In genomic region chrX:54639018-54639345, GRCh38 we compare ENCODE assay signal across 1 cellular context.
TF ChIP-seq lines count a peak whose summit lies in the region.

No MANE protein-coding gene starts in this region.

TF ChIP-seq in GM12878, 131 proteins besides CTCF, POLR2A, EP300 and RAD21 (continued from another document):
- TF ChIP-seq, protein P1, sequence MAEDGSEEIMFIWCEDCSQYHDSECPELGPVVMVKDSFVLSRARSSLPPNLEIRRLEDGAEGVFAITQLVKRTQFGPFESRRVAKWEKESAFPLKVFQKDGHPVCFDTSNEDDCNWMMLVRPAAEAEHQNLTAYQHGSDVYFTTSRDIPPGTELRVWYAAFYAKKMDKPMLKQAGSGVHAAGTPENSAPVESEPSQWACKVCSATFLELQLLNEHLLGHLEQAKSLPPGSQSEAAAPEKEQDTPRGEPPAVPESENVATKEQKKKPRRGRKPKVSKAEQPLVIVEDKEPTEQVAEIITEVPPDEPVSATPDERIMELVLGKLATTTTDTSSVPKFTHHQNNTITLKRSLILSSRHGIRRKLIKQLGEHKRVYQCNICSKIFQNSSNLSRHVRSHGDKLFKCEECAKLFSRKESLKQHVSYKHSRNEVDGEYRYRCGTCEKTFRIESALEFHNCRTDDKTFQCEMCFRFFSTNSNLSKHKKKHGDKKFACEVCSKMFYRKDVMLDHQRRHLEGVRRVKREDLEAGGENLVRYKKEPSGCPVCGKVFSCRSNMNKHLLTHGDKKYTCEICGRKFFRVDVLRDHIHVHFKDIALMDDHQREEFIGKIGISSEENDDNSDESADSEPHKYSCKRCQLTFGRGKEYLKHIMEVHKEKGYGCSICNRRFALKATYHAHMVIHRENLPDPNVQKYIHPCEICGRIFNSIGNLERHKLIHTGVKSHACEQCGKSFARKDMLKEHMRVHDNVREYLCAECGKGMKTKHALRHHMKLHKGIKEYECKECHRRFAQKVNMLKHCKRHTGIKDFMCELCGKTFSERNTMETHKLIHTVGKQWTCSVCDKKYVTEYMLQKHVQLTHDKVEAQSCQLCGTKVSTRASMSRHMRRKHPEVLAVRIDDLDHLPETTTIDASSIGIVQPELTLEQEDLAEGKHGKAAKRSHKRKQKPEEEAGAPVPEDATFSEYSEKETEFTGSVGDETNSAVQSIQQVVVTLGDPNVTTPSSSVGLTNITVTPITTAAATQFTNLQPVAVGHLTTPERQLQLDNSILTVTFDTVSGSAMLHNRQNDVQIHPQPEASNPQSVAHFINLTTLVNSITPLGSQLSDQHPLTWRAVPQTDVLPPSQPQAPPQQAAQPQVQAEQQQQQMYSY (CRISPR knock-in tag; IDR thresholded peaks at IDR 0.05): no peak
- TF ChIP-seq PML (IDR thresholded peaks at IDR 0.05; ENCODE audit: low read length): no peak
TF ChIP-seq in GM12878: peak in this region for 0.
